Comparison of ENCODE assay signal across 32 cellular contexts in the genomic region with DNA sequence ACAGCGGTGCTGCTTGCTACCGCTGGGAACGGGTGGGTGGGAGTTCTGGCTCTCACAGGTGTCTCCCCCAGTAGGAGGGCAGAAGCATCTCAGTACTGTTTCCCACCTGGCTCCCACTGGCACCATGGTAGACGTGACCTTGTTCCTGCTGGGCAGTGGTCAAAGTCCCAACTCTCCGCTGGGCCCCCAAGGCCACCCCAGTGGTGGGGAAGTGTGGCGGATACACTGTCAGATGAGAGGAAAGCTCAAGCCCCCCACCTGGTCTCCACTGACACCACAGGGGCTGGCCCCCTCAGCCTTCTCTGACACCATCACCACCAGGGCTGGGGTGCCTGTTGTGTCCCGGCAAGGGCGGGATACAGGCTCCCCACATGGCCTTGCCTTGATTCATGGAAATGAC.
"Had no signal": no experiment of that assay in that cellular context is flagged by ENCODE, and none has a peak within 500 bp of the region (broad histone marks: within the 10 kb centered on the region; RNA-seq: fewer than 3 reads in every experiment).

No MANE protein-coding gene starts in this region.

- H3K27me3 Mint-ChIP-seq: activated CD4-positive, alpha-beta memory T cell treated with anti-CD3 and anti-CD28 coated beads for 36 hours; activated CD4-positive, alpha-beta T cell treated with anti-CD3 and anti-CD28 coated beads, Interleukin-2, amount 10 ng/mL, durations not matched to agents 24 days and 14 days; activated naive CD4-positive, alpha-beta T cell treated with anti-CD3 and anti-CD28 coated beads, Interleukin-2, amount 50 U/mL, for 24 hours; activated T-cell treated with anti-CD3 and anti-CD28 coated beads, Interleukin-2, amount 50 U/mL, for 24 hours; central memory CD8-positive, alpha-beta T cell; naive B cell; T-helper 17 cell had no signal

- H3K4me1 Mint-ChIP-seq: activated naive CD4-positive, alpha-beta T cell treated with anti-CD3 and anti-CD28 coated beads, Interleukin-2, amount 50 U/mL, for 24 hours; mesothelial cell of epicardium had no signal

- H3K27me3 ChIP-seq: breast epithelium, colonic mucosa, hepatocyte, neutrophil, ovary, thyroid gland, upper lobe of left lung, vagina had no signal

- H3K9me3 ChIP-seq: breast epithelium, colonic mucosa, neutrophil, ovary, prostate gland, thyroid gland, upper lobe of left lung, vagina had no signal

- ATAC-seq: left cardiac atrium, T-helper 17 cell had no signal

- H3K9me3 Mint-ChIP-seq: activated CD4-positive, alpha-beta memory T cell treated with anti-CD3 and anti-CD28 coated beads for 36 hours; activated CD4-positive, alpha-beta T cell treated with anti-CD3 and anti-CD28 coated beads, Interleukin-2, amount 10 ng/mL, durations not matched to agents 24 days and 14 days; activated naive CD4-positive, alpha-beta T cell treated with anti-CD3 and anti-CD28 coated beads, Interleukin-2, amount 50 U/mL, for 24 hours; activated T-cell treated with anti-CD3 and anti-CD28 coated beads, Interleukin-2, amount 50 U/mL, for 24 hours; central memory CD8-positive, alpha-beta T cell; naive B cell had no signal

- H3K4me2 ChIP-seq: hepatocyte, smooth muscle cell had no signal

- H3K4me3 Mint-ChIP-seq: activated CD4-positive, alpha-beta memory T cell treated with anti-CD3 and anti-CD28 coated beads for 36 hours; activated CD4-positive, alpha-beta T cell treated with anti-CD3 and anti-CD28 coated beads, Interleukin-2, amount 10 ng/mL, durations not matched to agents 24 days and 14 days; activated naive CD4-positive, alpha-beta T cell treated with anti-CD3 and anti-CD28 coated beads, Interleukin-2, amount 50 U/mL, for 24 hours; activated T-cell treated with anti-CD3 and anti-CD28 coated beads, Interleukin-2, amount 50 U/mL, for 24 hours; central memory CD8-positive, alpha-beta T cell; mesothelial cell of epicardium; nephron progenitor cell; T-helper 17 cell had no signal

- H3K79me2 ChIP-seq: hepatocyte had no signal

- H3K4me3 ChIP-seq: breast epithelium, colonic mucosa, hepatocyte, ovary, prostate gland, smooth muscle cell, thyroid gland, upper lobe of left lung, vagina had no signal

- H3K27ac ChIP-seq: breast epithelium, colonic mucosa, epithelial cell of prostate, hepatocyte, neutrophil, ovary, prostate gland, thyroid gland, upper lobe of left lung, vagina had no signal

- DNase-seq: activated CD4-positive, alpha-beta memory T cell treated with anti-CD3 and anti-CD28 coated beads for 36 hours; activated CD4-positive, alpha-beta T cell treated with anti-CD3 and anti-CD28 coated beads, Interleukin-2, amount 10 ng/mL, durations not matched to agents 24 days and 14 days; activated CD4-positive, CD25-positive, alpha-beta regulatory T cell treated with anti-CD3 and anti-CD28 coated beads, Interleukin-2, amount 50 U/mL, for 72 hours; activated CD8-positive, alpha-beta memory T cell treated with anti-CD3 and anti-CD28 coated beads, Interleukin-2, amount 50 U/mL, for 48 hours; activated gamma-delta T cell treated with Interleukin-2 at 50 U/mL for 16 hours; activated T-cell treated with anti-CD3 and anti-CD28 coated beads, Interleukin-2, amount 50 U/mL, for 24 hours; colonic mucosa; effector CD8-positive, alpha-beta T cell; glutamatergic neuron; islet precursor cell; left cardiac atrium; mammary epithelial cell; naive B cell; nephron progenitor cell; ovary; retina; stimulated activated CD4-positive, alpha-beta T cell treated with anti-CD3 and anti-CD28 coated beads, Interleukin-1b, Interleukin-23, amount 100 ng/mL, for 48 hours; stimulated activated naive CD4-positive, alpha-beta T cell treated with Interleukin-2 at 50 U/mL for 16 hours; T-helper 17 cell; T1000; thyroid gland; upper lobe of left lung had no signal

- H3K4me1 ChIP-seq: breast epithelium, colonic mucosa, prostate gland, upper lobe of left lung, vagina had no signal

- H2AFZ ChIP-seq: hepatocyte had no signal

- H3K36me3 ChIP-seq: ovary had no signal

- H3K27ac Mint-ChIP-seq: activated CD4-positive, alpha-beta memory T cell treated with anti-CD3 and anti-CD28 coated beads for 36 hours; activated CD4-positive, alpha-beta T cell treated with anti-CD3 and anti-CD28 coated beads, Interleukin-2, amount 10 ng/mL, durations not matched to agents 24 days and 14 days; activated naive CD4-positive, alpha-beta T cell treated with anti-CD3 and anti-CD28 coated beads, Interleukin-2, amount 50 U/mL, for 24 hours; mesothelial cell of epicardium; nephron progenitor cell; T-helper 17 cell had no signal
